15 cellular contexts compared by ENCODE assay signal in genomic region chr5:158283341-158283740, GRCh38.
DNase-seq lines count a peak whose midpoint lies in the region; ATAC-seq and TF ChIP-seq lines count a peak whose summit lies in the region.
"Had no signal": no experiment of that assay in that cellular context is flagged by ENCODE, and none has a peak within 500 bp of the region (broad histone marks: within the 10 kb centered on the region; RNA-seq: fewer than 3 reads in every experiment).

No MANE protein-coding gene starts in this region.

- H3F3A ChIP-seq in SU-DHL-6 (ENCODE audit: insufficient read depth), result no peaks in the 10 kb centered on the region

- H3K9me3 ChIP-seq in BLaER1 (peaks cover 49% of the 10 kb centered on the region), SU-DHL-6 (ENCODE audit: insufficient read depth, low read length) (peaks cover 5% of the 10 kb centered on the region; the same call in 1 of the 2 replicates)

- DNase-seq in HFF-Myc (ENCODE audit: extremely low read depth, low read depth) (peak; percentile 24), NCI-H2107 treated with DMSO at 0.1 percent for 48 hours (lab: John Stamatoyannopoulos, UW; ENCODE audit: unreplicated experiment) (no peak)
- DNase-seq: AML-193; Calu3; CD8-positive, alpha-beta T cell; GDM1; HCEC 1CT; HFFc6; KBM-7 had no signal

- H3K4me1 ChIP-seq in BLaER1, result peaks cover 84% of the 10 kb centered on the region

- peak overlapping the region; percentile 75 for H3K4me2 ChIP-seq in BLaER1
- peak overlapping the region; percentile 30 for H3K4me2 ChIP-seq in SU-DHL-6 (ENCODE audit: low read depth, low read length, poor library complexity, severe bottlenecking)
- H3K4me2 ChIP-seq: GM23338 had no signal

- ATAC-seq in HG03378 (IDR thresholded peaks at IDR 0.05; ENCODE audit: unreplicated experiment), result no peak
- no peak for ATAC-seq in GM21390 (IDR thresholded peaks at IDR 0.05; ENCODE audit: unreplicated experiment)
- ATAC-seq: CD8-positive, alpha-beta T cell; GM23338; HepG2 had no signal

- H3K27me3 ChIP-seq in BLaER1 (no peaks in the 10 kb centered on the region), SU-DHL-6 (ENCODE audit: low read length) (no peaks in the 10 kb centered on the region)

- H3K27ac ChIP-seq in BLaER1 (peak overlapping the region; percentile 83), SU-DHL-6 (ENCODE audit: low read depth, low read length) (no peak overlapping the region)

- H3K36me3 ChIP-seq in BLaER1, result peaks cover 55% of the 10 kb centered on the region
- H3K36me3 ChIP-seq in SU-DHL-6 (ENCODE audit: low read length), result no peaks in the 10 kb centered on the region

- H4K20me1 ChIP-seq in BLaER1 (no peaks in the 10 kb centered on the region), SU-DHL-6 (ENCODE audit: low read depth, low read length) (no peaks in the 10 kb centered on the region)

- H3K4me3 ChIP-seq in BLaER1 (peak overlapping the region; percentile 29; the same call in 1 of the 2 replicates), HFF-Myc (replicated peaks; ENCODE audit: low read depth, low read length) (no peak overlapping the region), SU-DHL-6 (ENCODE audit: insufficient read depth, low read length, poor library complexity, severe bottlenecking) (no peak overlapping the region)
- H3K4me3 ChIP-seq: GM23338 had no signal

- H3K9ac ChIP-seq in BLaER1 (0 out of 2 replicates have a peak overlapping the region, but pooled peaks have one; percentile 52), SU-DHL-6 (ENCODE audit: low read length) (no peak overlapping the region)

- H3K9me2 ChIP-seq in SU-DHL-6 (replicated peaks; ENCODE audit: insufficient read depth, low read length), result no peaks in the 10 kb centered on the region

- H3K79me2 ChIP-seq in SU-DHL-6 (ENCODE audit: insufficient read depth, low read length), result no peaks in the 10 kb centered on the region

- TF ChIP-seq CTCF in HFF-Myc (IDR thresholded peaks at IDR 0.05; ENCODE audit: low read depth, low read length, missing control alignments) (no peak), SU-DHL-6 (IDR thresholded peaks at IDR 0.05; ENCODE audit: insufficient read depth, low read length, poor library complexity, severe bottlenecking) (no peak)

- no peak overlapping the region for H2AFZ ChIP-seq in SU-DHL-6 (ENCODE audit: low read depth, low read length, severe bottlenecking)
- H2AFZ ChIP-seq: GM23338 had no signal
